Comparison of ENCODE assay signal across 22 cellular contexts in genomic region chr19:43731346-43731745, GRCh38. TPM values are rescaled to one million over a fixed set of nuclear protein-coding genes. Genes with fewer than 3 reads are reported as not detected.
"Had no signal": no experiment of that assay in that cellular context is flagged by ENCODE, and none has a peak within 500 bp of the region (broad histone marks: within the 10 kb centered on the region; RNA-seq: fewer than 3 reads in every experiment).

No MANE protein-coding gene starts in this region.

- H3K27ac ChIP-seq: body of pancreas, coronary artery, esophagus squamous epithelium, right atrium auricular region, suprapubic skin had no signal

- H3K9me3 ChIP-seq: body of pancreas, esophagus squamous epithelium, right atrium auricular region, suprapubic skin had no signal

- DNase-seq: activated CD4-positive, alpha-beta memory T cell treated with anti-CD3 and anti-CD28 coated beads for 36 hours; activated CD4-positive, alpha-beta T cell treated with anti-CD3 and anti-CD28 coated beads for 36 hours; activated CD8-positive, alpha-beta memory T cell treated with anti-CD3 and anti-CD28 coated beads, Interleukin-2, amount 10 ng/mL, durations not matched to agents 7 days and 5 days; activated gamma-delta T cell; activated T-cell treated with anti-CD3 and anti-CD28 coated beads, Interleukin-2, amount 50 U/mL, for 48 hours; body of pancreas; central memory CD4-positive, alpha-beta T cell; esophagus squamous epithelium; left ventricle myocardium superior; mesendoderm; occipital lobe; small intestine; T-helper 2 cell; trophoblast cell had no signal

- H3K4me3 ChIP-seq: body of pancreas, coronary artery, esophagus squamous epithelium, right atrium auricular region, suprapubic skin had no signal

- FAIRE-seq: small intestine had no signal

- ATAC-seq: activated CD4-positive, alpha-beta T cell treated with anti-CD3 and anti-CD28 coated beads for 36 hours; activated CD8-positive, alpha-beta memory T cell treated with anti-CD3 and anti-CD28 coated beads, Interleukin-2, amount 10 ng/mL, durations not matched to agents 7 days and 5 days; activated naive CD4-positive, alpha-beta T cell treated with anti-CD3 and anti-CD28 coated beads, Interleukin-2, amount 50 U/mL, for 72 hours; body of pancreas; left ventricle myocardium superior; natural killer cell treated with Interleukin-12 subunit alpha and Interleukin-12 subunit beta and Interleukin-15 and Interleukin-18, amount 100 ng/mL, for 72 hours had no signal

- H3K4me1 ChIP-seq: body of pancreas, suprapubic skin had no signal

- H3K27me3 ChIP-seq: body of pancreas, esophagus squamous epithelium, right atrium auricular region, suprapubic skin had no signal

RNA-seq across cellular contexts. Expression of gene IRGC, which starts 15.5 kb away (rescaled TPM):
- total RNA-seq: activated CD4-positive, alpha-beta memory T cell treated with anti-CD3 and anti-CD28 coated beads for 36 hours; activated CD4-positive, alpha-beta T cell treated with anti-CD3 and anti-CD28 coated beads for 36 hours; activated CD8-positive, alpha-beta memory T cell treated with anti-CD3 and anti-CD28 coated beads, Interleukin-2, amount 10 ng/mL, durations not matched to agents 7 days and 5 days; activated naive CD4-positive, alpha-beta T cell treated with anti-CD3 and anti-CD28 coated beads, Interleukin-2, amount 50 U/mL, for 72 hours; body of pancreas; esophagus squamous epithelium; fibroblast of villous mesenchyme; kidney epithelial cell; left ventricle myocardium superior; natural killer cell treated with Interleukin-12 subunit alpha and Interleukin-12 subunit beta and Interleukin-15 and Interleukin-18, amount 100 ng/mL, for 72 hours; occipital lobe; progenitor cell of endocrine pancreas; right atrium auricular region; suprapubic skin had no signal
- polyA plus RNA-seq: small intestine had no signal
